In genomic region chr6:51303313-51303712, GRCh38 we compare ENCODE assay signal across 20 cellular contexts.
DNase-seq lines count a peak whose midpoint lies in the region; ATAC-seq and TF ChIP-seq lines count a peak whose summit lies in the region.
"Had no signal": no experiment of that assay in that cellular context is flagged by ENCODE, and none has a peak within 500 bp of the region (broad histone marks: within the 10 kb centered on the region; RNA-seq: fewer than 3 reads in every experiment).

No MANE protein-coding gene starts in this region.

- WGBS in adrenal gland, 4 donors = 72 to 77% (median 74%) methylated on average over 1 of the region's 1 CpG

- no peaks in the 10 kb centered on the region for H3K4me1 Mint-ChIP-seq in chondrocyte (ENCODE audit: low read depth)
- H3K4me1 Mint-ChIP-seq: T-cell had no signal

- H3K36me3 Mint-ChIP-seq in chondrocyte (ENCODE audit: low read depth) = peaks cover 2% of the 10 kb centered on the region
- H3K36me3 Mint-ChIP-seq: CD8-positive, alpha-beta T cell; T-cell had no signal

- H3K36me3 ChIP-seq in adrenal gland (replicated peaks in 1 of 2) = no peaks in the 10 kb centered on the region
- H3K36me3 ChIP-seq: BE2C, Peyer's patch had no signal

- DNase-seq in AML-193 (lab: John Stamatoyannopoulos, UW) (peak; percentile 61 to 63), GF-D8 (lab: John Stamatoyannopoulos, UW) (peak; percentile 72), NB4 (ENCODE audit: low read depth) (peak; percentile 49), SKM-1 treated with dmso at 0.1 percent for 144 hours (lab: John Stamatoyannopoulos, UW; ENCODE audit: unreplicated experiment) (peak; percentile 79), activated T-cell treated with anti-CD3 and anti-CD28 coated beads for 4 hours (no peak), chondrocyte (ENCODE audit: low spot score) (no peak), adrenal gland (no peak)
- DNase-seq: BE2C; Calu3; CD8-positive, alpha-beta T cell; EL; NCI-H1417; NCI-H187; NCI-H2107; NCI-H2227 treated with DMSO at 0.1 percent for 48 hours; NCI-H510A treated with DMSO at 0.1 percent for 48 hours; NCI-H82; Peyer's patch; T-cell had no signal

- H3K4me1 ChIP-seq in adrenal gland (replicated peaks in 1 of 2) = no peaks in the 10 kb centered on the region
- H3K4me1 ChIP-seq: BE2C, Peyer's patch had no signal

- no peaks in the 10 kb centered on the region for H3K27me3 Mint-ChIP-seq in chondrocyte (ENCODE audit: low read depth)
- H3K27me3 Mint-ChIP-seq: T-cell had no signal

- H3K27ac Mint-ChIP-seq in chondrocyte (ENCODE audit: unreplicated experiment) = no peak overlapping the region
- H3K27ac Mint-ChIP-seq: CD8-positive, alpha-beta T cell; T-cell had no signal

- no peak overlapping the region for H3K4me3 Mint-ChIP-seq in chondrocyte (ENCODE audit: unreplicated experiment)
- H3K4me3 Mint-ChIP-seq: CD8-positive, alpha-beta T cell; T-cell had no signal

- H3K4me3 ChIP-seq in NB4 (ENCODE audit: low read depth, low read length) = no peak overlapping the region
- H3K4me3 ChIP-seq in adrenal gland = no peak overlapping the region
- H3K4me3 ChIP-seq: Peyer's patch had no signal

- intact Hi-C loops in adrenal gland (cut with DNase I) = no loop called here

- TF ChIP-seq CTCF in NB4 (IDR thresholded peaks at IDR 0.05; ENCODE audit: low read depth, low read length) (no peak), chondrocyte (IDR thresholded peaks at IDR 0.05) (no peak), adrenal gland (IDR thresholded peaks at IDR 0.05) (no peak)

- H3K9me3 ChIP-seq in adrenal gland (replicated peaks in 1 of 3) = no peaks in the 10 kb centered on the region
- H3K9me3 ChIP-seq: BE2C, Peyer's patch had no signal

- H3K27ac ChIP-seq in adrenal gland = no peak overlapping the region
- H3K27ac ChIP-seq: Peyer's patch had no signal

- H3K27me3 ChIP-seq in adrenal gland = no peaks in the 10 kb centered on the region
- H3K27me3 ChIP-seq: BE2C, Peyer's patch had no signal

- TF ChIP-seq POLR2A in NB4 (IDR thresholded peaks at IDR 0.05; ENCODE audit: extremely low read depth, insufficient read length) = no peak
- no peak for TF ChIP-seq POLR2A in adrenal gland (IDR thresholded peaks at IDR 0.05)

- ATAC-seq in GM21447 (IDR thresholded peaks at IDR 0.05; ENCODE audit: unreplicated experiment) = no peak
- ATAC-seq: CD8-positive, alpha-beta T cell; T-cell had no signal

- no peaks in the 10 kb centered on the region for H3K9me3 Mint-ChIP-seq in chondrocyte (ENCODE audit: low read depth)
- H3K9me3 Mint-ChIP-seq: CD8-positive, alpha-beta T cell had no signal

Comparison
In these comparisons a context has a peak if more than half of its experiments do, and no peak if none do; other contexts are left out.
1. DNase-seq: peak in AML-193 (2 of 2), GF-D8 (single experiment), NB4 (single experiment) and SKM-1 treated with dmso at 0.1 percent for 144 hours (single experiment); none in activated T-cell treated with anti-CD3 and anti-CD28 coated beads for 4 hours (single experiment), chondrocyte (single experiment) and adrenal gland (0 of 7).